Comparison of ENCODE assay signal across 19 cellular contexts in genomic region chr2:11939523-11939922, GRCh38.
A peak's percentile ranks its signal among the peaks of the same experiment; 100 is the strongest.
DNase-seq lines count a peak whose midpoint lies in the region; ATAC-seq, FAIRE-seq and TF ChIP-seq lines count a peak whose summit lies in the region.
"Had no signal": no experiment of that assay in that cellular context is flagged by ENCODE, and none has a peak within 500 bp of the region (broad histone marks: within the 10 kb centered on the region; RNA-seq: fewer than 3 reads in every experiment).

No MANE protein-coding gene starts in this region.

- no peak for ATAC-seq in natural killer cell

- no peaks in the 10 kb centered on the region for H3K36me3 ChIP-seq in kidney (ENCODE audit: control insufficient read depth in 1 of 2, insufficient read depth in 2 of 2, low read length in 2 of 2)
- H3K36me3 ChIP-seq: HAP-1 had no signal

- H3K4me3 ChIP-seq in kidney (ENCODE audit: low read length in 2 of 2) = no peak overlapping the region
- H3K4me3 ChIP-seq: HAP-1 had no signal

- H3K36me3 Mint-ChIP-seq in natural killer cell = no peaks in the 10 kb centered on the region
- H3K36me3 Mint-ChIP-seq: CD4-positive, alpha-beta memory T cell had no signal

- H3K27ac ChIP-seq in kidney (ENCODE audit: low read depth in 2 of 2, low read length in 2 of 2) = no peak overlapping the region

- H3K9me3 ChIP-seq in kidney (ENCODE audit: control insufficient read depth in 1 of 2, low read length in 2 of 2) = no peaks in the 10 kb centered on the region
- H3K9me3 ChIP-seq: HAP-1 had no signal

- TF ChIP-seq CTCF in kidney (IDR thresholded peaks at IDR 0.05; ENCODE audit: borderline replicate concordance, extremely low read depth, insufficient read depth) = no peak
- no peak for TF ChIP-seq CTCF in natural killer cell (IDR thresholded peaks at IDR 0.05)

- peaks cover 5 to 10% of the 10 kb centered on the region in 2 donors for H3K27me3 Mint-ChIP-seq in natural killer cell (ENCODE audit: low read depth in 2 of 2)
- H3K27me3 Mint-ChIP-seq: CD4-positive, alpha-beta memory T cell had no signal

- FAIRE-seq in A204.1 (lab: Jason Lieb, UNC) (peak; percentile 43), kidney (lab: Jason Lieb, UNC) (peak; percentile 29)
- FAIRE-seq: GM12891, GM18507, H54 had no signal

- H3K4me1 Mint-ChIP-seq in natural killer cell = peaks cover 4 to 7% of the 10 kb centered on the region in 2 donors

- intact Hi-C loops in kidney (cut with DNase I) (no loop called here), natural killer cell (cut with micrococcal nuclease) (no loop called here)

- no peak overlapping the region for H3K9ac ChIP-seq in kidney (ENCODE audit: low read length in 2 of 2)

- no peak overlapping the region for H3K27ac Mint-ChIP-seq in natural killer cell
- H3K27ac Mint-ChIP-seq: CD4-positive, alpha-beta memory T cell had no signal

- DNase-seq in OCI-M1 (lab: John Stamatoyannopoulos, UW) (peak; percentile 37), kidney (no peak), OCI-M2 (lab: John Stamatoyannopoulos, UW; ENCODE audit: unreplicated experiment) (no peak), natural killer cell (no peak), HCEC 1CT (no peak)
- DNase-seq: 8988T; C1 segment of cervical spinal cord; Calu3; CD4-positive, alpha-beta memory T cell; COR-L47; DMS53; DMS79 treated with DMSO at 0.1 percent for 48 hours; GF-D8; GOT3 had no signal

- H3K9me3 Mint-ChIP-seq in natural killer cell = no peaks in the 10 kb centered on the region
- H3K9me3 Mint-ChIP-seq: CD4-positive, alpha-beta memory T cell had no signal

- no peak overlapping the region for H3K4me3 Mint-ChIP-seq in natural killer cell
- H3K4me3 Mint-ChIP-seq: CD4-positive, alpha-beta memory T cell had no signal

- H3K4me1 ChIP-seq in kidney (ENCODE audit: control insufficient read depth in 1 of 2, insufficient read depth in 1 of 2, low read depth in 1 of 2, low read length in 2 of 2) = no peaks in the 10 kb centered on the region
- H3K4me1 ChIP-seq: HAP-1 had no signal
